24 cellular contexts compared by ENCODE assay signal in genomic region chr7:158246960-158247673, GRCh38.
"Had no signal": no experiment of that assay in that cellular context is flagged by ENCODE, and none has a peak within 500 bp of the region (broad histone marks: within the 10 kb centered on the region; RNA-seq: fewer than 3 reads in every experiment).

No MANE protein-coding gene starts in this region.

- H3K4me3 ChIP-seq: breast epithelium, colonic mucosa, ovary, psoas muscle, suprapubic skin, transverse colon, uterus had no signal

- H3K27me3 ChIP-seq: breast epithelium, colonic mucosa, ovary, suprapubic skin, transverse colon, uterus had no signal

- H3K9me3 ChIP-seq: colonic mucosa, ovary, psoas muscle, suprapubic skin, transverse colon, uterus had no signal

- H3K27ac ChIP-seq: breast epithelium, colonic mucosa, ovary, psoas muscle, suprapubic skin, transverse colon, uterus, VCaP had no signal

- H3K36me3 ChIP-seq: breast epithelium, colonic mucosa, ovary, suprapubic skin, transverse colon, uterus had no signal

- DNase-seq: activated CD4-positive, alpha-beta T cell treated with anti-CD3 and anti-CD28 coated beads, Interleukin-2, amount 10 ng/mL, durations not matched to agents 24 days and 14 days; activated naive CD4-positive, alpha-beta T cell treated with Interleukin-2 at 50 U/mL for 16 hours; activated naive CD8-positive, alpha-beta T cell treated with anti-CD3 and anti-CD28 coated beads, Interleukin-2, amount 10 ng/mL, durations not matched to agents 7 days and 5 days; amniotic stem cell; colonic mucosa; foreskin melanocyte; immature natural killer cell; mammary epithelial cell; midbrain; natural killer cell; ovary; right cardiac atrium; stimulated activated CD4-positive, alpha-beta T cell treated with anti-CD3 and anti-CD28 coated beads, Interleukin-1b, Interleukin-23, amount 100 ng/mL, for 48 hours; stimulated activated naive CD8-positive, alpha-beta T cell treated with anti-CD3 and anti-CD28 coated beads, Interleukin-15, amount 100 ng/mL, for 72 hours; T-cell; transverse colon; uterus had no signal

- ATAC-seq: activated CD4-positive, CD25-positive, alpha-beta regulatory T cell treated with anti-CD3 and anti-CD28 coated beads, Interleukin-2, amount 50 U/mL, for 24 hours; activated T-helper 17 cell treated with anti-CD3 and anti-CD28 coated beads, Interleukin-2, amount 50 U/mL, for 72 hours; left lobe of liver; natural killer cell; psoas muscle; right cardiac atrium; stimulated activated naive CD8-positive, alpha-beta T cell treated with anti-CD3 and anti-CD28 coated beads, Interleukin-15, amount 100 ng/mL, for 72 hours; T-cell had no signal

- H3K4me1 ChIP-seq: breast epithelium, colonic mucosa, psoas muscle, suprapubic skin, transverse colon, uterus had no signal
